ENCODE assay signal across 11 cellular contexts in the genomic region with DNA sequence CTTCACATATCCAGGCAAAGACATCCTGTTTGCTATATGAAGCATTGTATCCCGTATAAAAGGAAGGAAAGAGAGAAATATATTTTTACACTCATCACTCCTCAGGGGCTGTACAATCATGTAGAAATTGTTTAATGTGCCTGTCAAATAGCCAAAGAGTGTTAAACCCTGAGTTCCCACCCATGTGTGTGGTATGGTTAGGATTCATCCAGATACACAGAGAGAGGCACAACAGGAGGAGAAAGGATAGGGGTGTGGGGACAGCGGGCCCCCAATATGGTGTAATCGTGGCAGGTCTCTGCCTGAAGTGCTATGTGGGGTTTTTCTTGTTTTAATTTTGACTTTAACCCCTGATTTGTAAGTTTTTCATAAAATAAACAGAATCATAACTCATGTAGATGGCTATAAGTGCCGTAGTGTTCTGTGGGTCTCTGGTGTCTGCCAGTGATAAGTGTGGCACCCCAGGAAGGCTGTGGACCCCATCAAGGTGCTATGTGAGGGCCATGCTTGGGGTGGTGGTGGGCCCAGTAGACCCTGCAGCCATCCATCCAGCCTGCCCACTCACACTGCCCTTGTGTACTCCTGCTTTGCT. TPM values are rescaled to one million over a fixed set of nuclear protein-coding genes. Genes with fewer than 3 reads are reported as not detected.
"Had no signal": no experiment of that assay in that cellular context is flagged by ENCODE, and none has a peak within 500 bp of the region (broad histone marks: within the 10 kb centered on the region; RNA-seq: fewer than 3 reads in every experiment).

No MANE protein-coding gene starts in this region.

- H3K27ac Mint-ChIP-seq: GM23338, H9, HFFc6 had no signal

- H3K4me3 ChIP-seq: GM23248, GM23338, HAP-1 had no signal

- H3K4me1 ChIP-seq: HAP-1 had no signal

- H3K9ac ChIP-seq: GM23248 had no signal

- H3K9me3 ChIP-seq: HAP-1 had no signal

- H3K4me3 Mint-ChIP-seq: GM23338, H9, HFFc6 had no signal

- H3K4me1 Mint-ChIP-seq: GM23338, H9 had no signal

- H3K27ac ChIP-seq: GM23248 had no signal

- H3K4me2 ChIP-seq: GM23338 had no signal

- H3K36me3 ChIP-seq: HAP-1 had no signal

- H3K9me3 Mint-ChIP-seq: GM23338, H9, HFFc6 had no signal

- FAIRE-seq: H1, H54 had no signal

- DNase-seq: GM23248, GOT3, H7, H9, HCEC 1CT, HFFc6 had no signal

- H2AFZ ChIP-seq: GM23248, GM23338 had no signal

RNA-seq across cellular contexts. Expression of a gene that starts 10.2 kb away (rescaled TPM):
- total RNA-seq: H9, HFFc6 had no signal
- polyA plus RNA-seq: H1 had no signal

RNA-seq across cellular contexts. Expression of a gene that starts 34.1 kb away (rescaled TPM):
- total RNA-seq: GM23248, GM23338, H1, H4, H7, H9, HFFc6 had no signal
- polyA plus RNA-seq: GM23338, H1 had no signal
